In genomic region chr1:230270940-230271325, GRCh38 we compare ENCODE assay signal across 10 cellular contexts.
A peak's percentile ranks its signal among the peaks of the same experiment; 100 is the strongest.
DNase-seq lines count a peak whose midpoint lies in the region; ATAC-seq and TF ChIP-seq lines count a peak whose summit lies in the region.
"Had no signal": no experiment of that assay in that cellular context is flagged by ENCODE, and none has a peak within 500 bp of the region (broad histone marks: within the 10 kb centered on the region; RNA-seq: fewer than 3 reads in every experiment).

No MANE protein-coding gene starts in this region.

- H3K4me1 Mint-ChIP-seq in activated naive CD4-positive, alpha-beta T cell treated with anti-CD3 and anti-CD28 coated beads, Interleukin-2, amount 10 ng/mL, durations not matched to agents 7 days and 5 days, result peaks cover 56% of the 10 kb centered on the region

- no peaks in the 10 kb centered on the region for H3K27me3 Mint-ChIP-seq in activated naive CD4-positive, alpha-beta T cell treated with anti-CD3 and anti-CD28 coated beads, Interleukin-2, amount 10 ng/mL, durations not matched to agents 7 days and 5 days

- intact Hi-C loops in heart right ventricle (cut with DNase I), result no loop called here
- intact Hi-C loops in lower leg skin (cut with DNase I; ENCODE audit: low total_unique reads), result no loop called here

- H3K27ac ChIP-seq in heart right ventricle (peak overlapping the region in 8 of 10 donors; percentile 4 to 71 (median 57)), upper lobe of left lung (peak overlapping the region in 3 of 4 donors; percentile 6 to 54 (median 38))
- H3K27ac ChIP-seq: SJSA1 had no signal

- in situ Hi-C loops in GM13976 (cut with MboI; ENCODE audit: low sequenced_read_pairs, unreplicated experiment), result no loop called here

- H3K4me1 ChIP-seq in heart right ventricle (peaks cover 8 to 38% (median 20%) of the 10 kb centered on the region in 9 donors), upper lobe of left lung (peaks cover 11 to 34% (median 18%) of the 10 kb centered on the region in 4 donors)

- no peak for TF ChIP-seq EP300 in upper lobe of left lung (IDR thresholded peaks at IDR 0.05)

- ATAC-seq in heart right ventricle (peak in 5 of 8 donors; percentile 42 to 66 (median 54)), upper lobe of left lung (ENCODE audit: low FRiP score in 2 of 2) (peak in 1 of 2 donors; percentile 20)

- peak; percentile 11 for DNase-seq in activated naive CD4-positive, alpha-beta T cell treated with anti-CD3 and anti-CD28 coated beads, Interleukin-2, amount 10 ng/mL, durations not matched to agents 7 days and 5 days
- no peak for DNase-seq in activated naive CD4-positive, alpha-beta T cell treated with Interleukin-2 at 50 U/mL for 16 hours
- DNase-seq in SHP77 treated with DMSO at 0.1 percent for 48 hours (lab: John Stamatoyannopoulos, UW), result peak; percentile 97
- DNase-seq in heart right ventricle, result no peak
- no peak for DNase-seq in upper lobe of left lung
- DNase-seq in GM13976 (ENCODE audit: low spot score), result no peak
- DNase-seq in kidney glomerular epithelial cell (lab: John Stamatoyannopoulos, UW), result no peak
- no peak for DNase-seq in lower leg skin (ENCODE audit: low spot score in 2 of 2)
- DNase-seq: Calu3 had no signal

- H3K4me3 Mint-ChIP-seq in activated naive CD4-positive, alpha-beta T cell treated with anti-CD3 and anti-CD28 coated beads, Interleukin-2, amount 10 ng/mL, durations not matched to agents 7 days and 5 days, result no peak overlapping the region

- H3K9me3 ChIP-seq in heart right ventricle, result no peaks in the 10 kb centered on the region
- H3K9me3 ChIP-seq in upper lobe of left lung, result no peaks in the 10 kb centered on the region

- H3K9me3 Mint-ChIP-seq in activated naive CD4-positive, alpha-beta T cell treated with anti-CD3 and anti-CD28 coated beads, Interleukin-2, amount 10 ng/mL, durations not matched to agents 7 days and 5 days, result no peaks in the 10 kb centered on the region

- H3K4me3 ChIP-seq in heart right ventricle (no peak overlapping the region), upper lobe of left lung (no peak overlapping the region), lower leg skin (ENCODE audit: low read depth, poor library complexity, severe bottlenecking) (no peak overlapping the region)
- H3K4me3 ChIP-seq: SJSA1 had no signal

- H3K27me3 ChIP-seq in heart right ventricle (no peaks in the 10 kb centered on the region), upper lobe of left lung (no peaks in the 10 kb centered on the region)
- H3K27me3 ChIP-seq: SJSA1 had no signal

- CTCF ChIA-PET in activated naive CD4-positive, alpha-beta T cell treated with anti-CD3 and anti-CD28 coated beads, Interleukin-2, amount 10 ng/mL, durations not matched to agents 7 days and 5 days (lab: Charles Lee), result interaction anchor here (1.2 kb wide), 1 partner anchor 105 kb away, joined by 3 read pairs; no protein-coding TSS in a partner anchor

- WGBS in heart right ventricle, 2 donors, result 48 to 51% methylated on average over 6 of the region's 6 CpGs
- 43 to 44% methylated on average over 6 of the region's 6 CpGs for WGBS in upper lobe of left lung, 2 donors
- 68 to 77% methylated on average over 6 of the region's 6 CpGs for WGBS in lower leg skin, 2 donors

- H3K36me3 ChIP-seq in heart right ventricle (peaks cover 0 to 75% (median 14%) of the 10 kb centered on the region in 9 donors), upper lobe of left lung (peaks cover 4 to 27% (median 9%) of the 10 kb centered on the region in 4 donors)

- peaks cover 3% of the 10 kb centered on the region for H3K36me3 Mint-ChIP-seq in activated naive CD4-positive, alpha-beta T cell treated with anti-CD3 and anti-CD28 coated beads, Interleukin-2, amount 10 ng/mL, durations not matched to agents 7 days and 5 days

- peak overlapping the region; percentile 85 for H3K27ac Mint-ChIP-seq in activated naive CD4-positive, alpha-beta T cell treated with anti-CD3 and anti-CD28 coated beads, Interleukin-2, amount 10 ng/mL, durations not matched to agents 7 days and 5 days

- no peak for TF ChIP-seq CTCF in heart right ventricle (IDR thresholded peaks at IDR 0.05)
- no peak for TF ChIP-seq CTCF in upper lobe of left lung (IDR thresholded peaks at IDR 0.05)
- no peak for TF ChIP-seq CTCF in GM13976 (IDR thresholded peaks at IDR 0.05; ENCODE audit: borderline replicate concordance, control extremely low read depth, extremely low read depth, insufficient read depth, missing control alignments)
- TF ChIP-seq CTCF in lower leg skin (IDR thresholded peaks at IDR 0.05), result no peak

- TF ChIP-seq POLR2A in upper lobe of left lung (IDR thresholded peaks at IDR 0.05) (no peak), lower leg skin (IDR thresholded peaks at IDR 0.05) (no peak)

Comparison
In these comparisons a context has a peak if more than half of its experiments do, and no peak if none do; other contexts are left out.
1. DNase-seq: peak in activated naive CD4-positive, alpha-beta T cell treated with anti-CD3 and anti-CD28 coated beads, Interleukin-2, amount 10 ng/mL, durations not matched to agents 7 days and 5 days (single experiment) and SHP77 treated with DMSO at 0.1 percent for 48 hours (single experiment); none in activated naive CD4-positive, alpha-beta T cell treated with Interleukin-2 at 50 U/mL for 16 hours (single experiment), heart right ventricle (0 of 2), upper lobe of left lung (0 of 2), GM13976 (single experiment), kidney glomerular epithelial cell (single experiment) and lower leg skin (0 of 2).